In genomic region chr15:50543556-50543955, GRCh38 we compare ENCODE assay signal across 22 cellular contexts. TPM values are rescaled to one million over a fixed set of nuclear protein-coding genes. Genes with fewer than 3 reads are reported as not detected.
"Had no signal": no experiment of that assay in that cellular context is flagged by ENCODE, and none has a peak within 500 bp of the region (broad histone marks: within the 10 kb centered on the region; RNA-seq: fewer than 3 reads in every experiment).

No MANE protein-coding gene starts in this region.

- H3K4me3 Mint-ChIP-seq: activated naive CD4-positive, alpha-beta T cell treated with anti-CD3 and anti-CD28 coated beads, Interleukin-2, amount 50 U/mL, for 24 hours; activated T-cell treated with anti-CD3 and anti-CD28 coated beads, Interleukin-2, amount 50 U/mL, for 72 hours; effector memory CD8-positive, alpha-beta T cell; naive B cell; neural progenitor cell; stimulated activated naive CD8-positive, alpha-beta T cell treated with anti-CD3 and anti-CD28 coated beads, Interleukin-15, Interleukin-2, amounts not matched to agents 100 ng/mL and 50 ng/mL, for 24 hours; type B pancreatic cell had no signal

- H3K36me3 Mint-ChIP-seq: activated naive CD4-positive, alpha-beta T cell treated with anti-CD3 and anti-CD28 coated beads, Interleukin-2, amount 50 U/mL, for 24 hours; naive B cell; neural progenitor cell; type B pancreatic cell had no signal

- H3K4me1 ChIP-seq: heart right ventricle, left ventricle myocardium inferior, neural progenitor cell, psoas muscle had no signal

- H3K9me3 ChIP-seq: heart right ventricle, left ventricle myocardium inferior, psoas muscle had no signal

- H3K27me3 ChIP-seq: heart right ventricle, neural progenitor cell had no signal

- H3K9me3 Mint-ChIP-seq: activated naive CD4-positive, alpha-beta T cell treated with anti-CD3 and anti-CD28 coated beads, Interleukin-2, amount 50 U/mL, for 24 hours; activated T-cell treated with anti-CD3 and anti-CD28 coated beads, Interleukin-2, amount 50 U/mL, for 72 hours; effector memory CD8-positive, alpha-beta T cell; naive B cell; neural progenitor cell; stimulated activated naive CD8-positive, alpha-beta T cell treated with anti-CD3 and anti-CD28 coated beads, Interleukin-15, Interleukin-2, amounts not matched to agents 100 ng/mL and 50 ng/mL, for 24 hours; type B pancreatic cell had no signal

- H3K27ac ChIP-seq: heart right ventricle, left ventricle myocardium inferior, neural progenitor cell, psoas muscle had no signal

- H3K4me1 Mint-ChIP-seq: activated naive CD4-positive, alpha-beta T cell treated with anti-CD3 and anti-CD28 coated beads, Interleukin-2, amount 50 U/mL, for 24 hours; naive B cell had no signal

- H3K4me3 ChIP-seq: heart right ventricle, left ventricle myocardium inferior, neural progenitor cell, psoas muscle, skin epidermis had no signal

- H3K9ac ChIP-seq: neural progenitor cell had no signal

- H3K27me3 Mint-ChIP-seq: naive B cell, type B pancreatic cell had no signal

- H3K27ac Mint-ChIP-seq: activated naive CD4-positive, alpha-beta T cell treated with anti-CD3 and anti-CD28 coated beads, Interleukin-2, amount 50 U/mL, for 24 hours; activated T-cell treated with anti-CD3 and anti-CD28 coated beads, Interleukin-2, amount 50 U/mL, for 72 hours; effector memory CD8-positive, alpha-beta T cell; naive B cell; neural progenitor cell; stimulated activated naive CD8-positive, alpha-beta T cell treated with anti-CD3 and anti-CD28 coated beads, Interleukin-15, Interleukin-2, amounts not matched to agents 100 ng/mL and 50 ng/mL, for 24 hours; type B pancreatic cell had no signal

- H3K4me2 ChIP-seq: neural progenitor cell had no signal

- H3K36me3 ChIP-seq: heart right ventricle, left ventricle myocardium inferior, neural progenitor cell had no signal

- DNase-seq: activated CD4-positive, alpha-beta T cell treated with anti-CD3 and anti-CD28 coated beads, Interleukin-2, amount 50 U/mL, for 1 hour; activated CD4-positive, CD25-positive, alpha-beta regulatory T cell treated with anti-CD3 and anti-CD28 coated beads, Interleukin-2, amount 50 U/mL, for 72 hours; activated CD8-positive, alpha-beta memory T cell treated with anti-CD3 and anti-CD28 coated beads for 24 hours; activated CD8-positive, alpha-beta memory T cell treated with anti-CD3 and anti-CD28 coated beads, Interleukin-2, amount 50 U/mL, for 48 hours; activated gamma-delta T cell; activated T-cell treated with anti-CD3 and anti-CD28 coated beads, Interleukin-2, amount 50 U/mL, for 72 hours; dermis blood vessel endothelial cell; effector memory CD8-positive, alpha-beta T cell; heart right ventricle; kidney glomerular epithelial cell; left ventricle myocardium inferior; naive B cell; psoas muscle; right cardiac atrium; stimulated activated CD4-positive, alpha-beta T cell treated with anti-CD3 and anti-CD28 coated beads, Interleukin-2, amount 100 ng/mL, for 48 hours; T1000 had no signal

RNA-seq across cellular contexts. Expression of gene USP50, which starts 2.9 kb away (rescaled TPM):
- total RNA-seq: activated T-cell treated with anti-CD3 and anti-CD28 coated beads, Interleukin-2, amount 50 U/mL, for 72 hours; dermis blood vessel endothelial cell; left ventricle myocardium inferior had no signal
- polyA plus RNA-seq: adipose tissue, heart right ventricle, right cardiac atrium had no signal
